ENCODE assay signal across 14 cellular contexts in genomic region chr19:3456925-3457530, GRCh38. TPM values are rescaled to one million over a fixed set of nuclear protein-coding genes. Genes with fewer than 3 reads are reported as not detected.
A peak's percentile ranks its signal among the peaks of the same experiment; 100 is the strongest.
DNase-seq lines count a peak whose midpoint lies in the region; ATAC-seq, FAIRE-seq and TF ChIP-seq lines count a peak whose summit lies in the region.
"Had no signal": no experiment of that assay in that cellular context is flagged by ENCODE, and none has a peak within 500 bp of the region (broad histone marks: within the 10 kb centered on the region; RNA-seq: fewer than 3 reads in every experiment).

No MANE protein-coding gene starts in this region.

- TF ChIP-seq POLR2A in testis (IDR thresholded peaks at IDR 0.05) (no peak), GM12891 (IDR thresholded peaks at IDR 0.05; ENCODE audit: low read depth, low read length) (no peak)

- TF ChIP-seq CTCF in KMS-11 (conservative IDR thresholded peaks at IDR 0.05; ENCODE audit: low read depth, low read length), result no peak
- no peak for TF ChIP-seq CTCF in chondrocyte (IDR thresholded peaks at IDR 0.05)
- TF ChIP-seq CTCF in mesothelial cell of epicardium (IDR thresholded peaks at IDR 0.05; ENCODE audit: unreplicated experiment), result no peak
- no peak for TF ChIP-seq CTCF in testis (IDR thresholded peaks at IDR 0.05)
- no peak for TF ChIP-seq CTCF in foreskin keratinocyte (conservative IDR thresholded peaks at IDR 0.05)

- H3K27me3 ChIP-seq in KMS-11 (ENCODE audit: insufficient read depth, low read depth) (no peaks in the 10 kb centered on the region), testis (no peaks in the 10 kb centered on the region), foreskin keratinocyte (no peaks in the 10 kb centered on the region)

- H3K9me3 ChIP-seq in testis, result no peaks in the 10 kb centered on the region

- no peak overlapping the region for H2AFZ ChIP-seq in KMS-11 (ENCODE audit: low read depth)

- H3K36me3 Mint-ChIP-seq in chondrocyte (ENCODE audit: low read depth), result peaks cover 6% of the 10 kb centered on the region
- H3K36me3 Mint-ChIP-seq in mesothelial cell of epicardium, result peaks cover 2% of the 10 kb centered on the region

- no peak overlapping the region for H3K4me3 Mint-ChIP-seq in chondrocyte (ENCODE audit: unreplicated experiment)
- no peak overlapping the region for H3K4me3 Mint-ChIP-seq in mesothelial cell of epicardium
- H3K4me3 Mint-ChIP-seq: CD8-positive, alpha-beta memory T cell; T-helper 1 cell treated with Interleukin-12 subunit alpha and Interleukin-12 subunit beta and Interleukin-4 antibody, amounts not matched to agents 30 μg/mL and 1 μg/mL, for 36 hours had no signal

- H3K4me1 Mint-ChIP-seq in chondrocyte (ENCODE audit: low read depth) (peaks cover 41% of the 10 kb centered on the region), mesothelial cell of epicardium (peaks cover 34% of the 10 kb centered on the region)

- H3K27ac Mint-ChIP-seq in chondrocyte (ENCODE audit: unreplicated experiment), result peak overlapping the region; percentile 99
- peak overlapping the region; percentile 61 for H3K27ac Mint-ChIP-seq in mesothelial cell of epicardium
- H3K27ac Mint-ChIP-seq: T-helper 1 cell treated with Interleukin-12 subunit alpha and Interleukin-12 subunit beta and Interleukin-4 antibody, amounts not matched to agents 30 μg/mL and 1 μg/mL, for 36 hours had no signal

- H3K79me2 ChIP-seq in KMS-11 (ENCODE audit: insufficient read depth, low read depth), result no peaks in the 10 kb centered on the region

- no peaks in the 10 kb centered on the region for H4K20me1 ChIP-seq in KMS-11 (ENCODE audit: insufficient read depth)

- no peak for FAIRE-seq in GM12891 (lab: Jason Lieb, UNC)

- H3K9ac ChIP-seq in KMS-11, result no peak overlapping the region; the same call in 1 of the 2 replicates

- H3K27me3 Mint-ChIP-seq in chondrocyte (ENCODE audit: low read depth) (no peaks in the 10 kb centered on the region), mesothelial cell of epicardium (ENCODE audit: low read depth) (peaks cover 25% of the 10 kb centered on the region)
- H3K27me3 Mint-ChIP-seq: CD8-positive, alpha-beta memory T cell had no signal

- H3K4me1 ChIP-seq in KMS-11 (ENCODE audit: low read depth, poor library complexity, severe bottlenecking), result peaks cover 44% of the 10 kb centered on the region
- H3K4me1 ChIP-seq in testis, result peaks cover 41% of the 10 kb centered on the region
- no peaks in the 10 kb centered on the region for H3K4me1 ChIP-seq in foreskin keratinocyte

- H3K9me3 Mint-ChIP-seq in chondrocyte (ENCODE audit: low read depth) (no peaks in the 10 kb centered on the region), mesothelial cell of epicardium (no peaks in the 10 kb centered on the region)
- H3K9me3 Mint-ChIP-seq: CD8-positive, alpha-beta memory T cell; T-helper 1 cell treated with Interleukin-12 subunit alpha and Interleukin-12 subunit beta and Interleukin-4 antibody, amounts not matched to agents 30 μg/mL and 1 μg/mL, for 36 hours had no signal

- 70% methylated on average over 15 to 18 of the region's 18 CpGs for WGBS in testis, 2 donors

- peak overlapping the region; percentile 26; the same call in 1 of the 2 replicates for H3K27ac ChIP-seq in KMS-11
- peak overlapping the region; percentile 86 to 88 for H3K27ac ChIP-seq in testis
- no peak overlapping the region for H3K27ac ChIP-seq in foreskin keratinocyte

- no peak for ATAC-seq in foreskin keratinocyte

- DNase-seq in chondrocyte (ENCODE audit: low spot score), result no peak
- DNase-seq in mesothelial cell of epicardium (ENCODE audit: low spot score in 2 of 2, unreplicated experiment in 2 of 2), result no peak
- no peak for DNase-seq in testis
- DNase-seq in NCI-H510A (lab: John Stamatoyannopoulos, UW), result no peak
- DNase-seq in foreskin keratinocyte, result no peak
- no peak for DNase-seq in GM12891 (ENCODE audit: insufficient read length, low spot score)
- DNase-seq: activated CD4-positive, alpha-beta T cell treated with anti-CD3 and anti-CD28 coated beads, Interleukin-2, amount 50 U/mL, for 48 hours; activated effector memory CD4-positive, alpha-beta T cell treated with anti-CD3 and anti-CD28 coated beads, Interleukin-2, amount 50 U/mL, for 16 hours; CD8-positive, alpha-beta memory T cell; cerebellar nuclear complex; GDM1; islet precursor cell had no signal

- peak overlapping the region; percentile 75 for H3K4me2 ChIP-seq in KMS-11

- H3K4me3 ChIP-seq in KMS-11 (IDR thresholded peaks at IDR 0.05; ENCODE audit: insufficient read depth, low read depth, low read length) (no peak overlapping the region), testis (no peak overlapping the region)

- H3K36me3 ChIP-seq in KMS-11 (ENCODE audit: insufficient read depth), result no peaks in the 10 kb centered on the region
- H3K36me3 ChIP-seq in testis (ENCODE audit: low read depth, missing control alignments), result no peaks in the 10 kb centered on the region

- intact Hi-C loops in testis (cut with DNase I; ENCODE audit: low total_unique reads), result no loop called here

TF ChIP-seq in GM12891, 5 proteins besides CTCF, POLR2A, EP300 and RAD21:
- TF ChIP-seq PAX5 (IDR thresholded peaks at IDR 0.05; ENCODE audit: insufficient read depth, low read length, severe bottlenecking) (no peak), POU2F2 (IDR thresholded peaks at IDR 0.05; ENCODE audit: low read depth, low read length) (no peak), TAF1 (IDR thresholded peaks at IDR 0.05; ENCODE audit: low read depth, low read length) (no peak), SPI1 (IDR thresholded peaks at IDR 0.05; ENCODE audit: low read depth, low read length) (no peak), POLR2AphosphoS5 (IDR thresholded peaks at IDR 0.05; ENCODE audit: low read depth, low read length) (no peak)

RNA-seq across cellular contexts. Expression of gene SMIM24, which starts 23.3 kb away (rescaled TPM):
- total RNA-seq in chondrocyte (not detected in 3 replicates), mesothelial cell of epicardium (0.60 TPM in 1 of 3 replicates, not detected in the others), testis (1 to 10 TPM; 1.3 to 3.1 TPM), foreskin keratinocyte (not detected in 2 replicates)
- polyA plus RNA-seq in testis (ENCODE audit: insufficient read depth, low read depth, low replicate concordance) (10.1 TPM), foreskin keratinocyte (0.08 TPM in 1 of 2 replicates, not detected in the other)
- 2.4 TPM for polyA plus RNA-seq in GM12891 (2012; ENCODE audit: low read depth, missing spikeins)
- total RNA-seq: CD8-positive, alpha-beta memory T cell had no signal

RNA-seq across cellular contexts. Expression of gene SMIM44, which starts 26.2 kb away (rescaled TPM):
- total RNA-seq in chondrocyte (not detected in 3 replicates), mesothelial cell of epicardium (not detected in 3 replicates), testis (not detected), foreskin keratinocyte (not detected in 2 replicates)
- polyA plus RNA-seq in testis (ENCODE audit: insufficient read depth, low read depth, low replicate concordance) (not detected), foreskin keratinocyte (not detected in 2 replicates)
- not detected for polyA plus RNA-seq in GM12891 (2012; ENCODE audit: low read depth, missing spikeins)
- total RNA-seq: CD8-positive, alpha-beta memory T cell had no signal
- polyA plus RNA-seq: CD8-positive, alpha-beta memory T cell had no signal

RNA-seq across cellular contexts. Expression of gene DOHH, which starts 43.4 kb away (rescaled TPM):
- total RNA-seq in chondrocyte, result 9.9 to 10.3 TPM (median 10.1 TPM) in 3 replicates
- 8.5 to 9.1 TPM (median 8.7 TPM) in 3 replicates for total RNA-seq in mesothelial cell of epicardium
- 10 to 100 TPM; 23.5 to 29.1 TPM for total RNA-seq in testis
- polyA plus RNA-seq in testis (ENCODE audit: insufficient read depth, low read depth, low replicate concordance), result 10.7 TPM
- 12.3 and 12.6 TPM in 2 replicates for total RNA-seq in foreskin keratinocyte
- 17.2 and 17.8 TPM in 2 replicates for polyA plus RNA-seq in foreskin keratinocyte
- polyA plus RNA-seq in GM12891 (2012; ENCODE audit: low read depth, missing spikeins), result 10.9 TPM

RNA-seq across cellular contexts. Expression of gene FZR1, which starts 49.1 kb away (rescaled TPM):
- total RNA-seq in chondrocyte (35.0 to 37.6 TPM (median 36.5 TPM) in 3 replicates), mesothelial cell of epicardium (53.7 to 54.9 TPM (median 53.9 TPM) in 3 replicates), testis (10 to 100 TPM; 91.2 to 95.1 TPM), foreskin keratinocyte (39.7 and 43.1 TPM in 2 replicates)
- polyA plus RNA-seq in testis (ENCODE audit: insufficient read depth, low read depth, low replicate concordance) (123 TPM), foreskin keratinocyte (36.7 and 37.9 TPM in 2 replicates)
- polyA plus RNA-seq in GM12891 (2012; ENCODE audit: low read depth, missing spikeins), result 18.0 TPM
